11 cellular contexts compared by ENCODE assay signal in the genomic region with DNA sequence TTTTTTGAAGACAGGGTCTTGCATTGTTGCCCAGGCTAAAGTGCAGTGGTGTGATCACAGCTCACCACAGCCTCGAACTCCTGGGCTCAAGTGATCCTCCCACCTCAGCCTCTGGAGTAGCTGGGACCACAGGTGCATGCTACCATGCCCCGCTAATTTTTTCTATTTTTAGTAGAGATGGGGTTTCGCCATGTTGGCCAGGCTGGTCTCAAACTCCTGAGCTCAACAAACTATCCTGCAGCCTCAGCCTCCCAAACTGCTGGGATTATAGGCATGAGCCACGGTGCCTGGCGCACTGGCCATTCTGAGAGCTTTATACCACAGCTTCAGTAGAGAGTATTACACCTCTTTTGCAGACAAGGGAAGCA. TPM values are rescaled to one million over a fixed set of nuclear protein-coding genes. Genes with fewer than 3 reads are reported as not detected.
DNase-seq lines count a peak whose midpoint lies in the region; TF ChIP-seq lines count a peak whose summit lies in the region.
"Not testable (repeated sequence)": the region's sequence is repeated elsewhere in the genome, so short reads cannot be mapped to it uniquely, and the experiment has no call there.
"Had no signal": no experiment of that assay in that cellular context is flagged by ENCODE, and none has a peak within 500 bp of the region (broad histone marks: within the 10 kb centered on the region; RNA-seq: fewer than 3 reads in every experiment).

No MANE protein-coding gene starts in this region.

- not testable (repeated sequence) for TF ChIP-seq CTCF in PC-9 (conservative IDR thresholded peaks at IDR 0.05); brain (conservative IDR thresholded peaks at IDR 0.05); right atrium auricular region (IDR thresholded peaks at IDR 0.05); tibial artery (IDR thresholded peaks at IDR 0.05)

- POLR2A ChIA-PET in PC-9 (lab: Charles Lee; ENCODE audit: unreplicated experiment) = interaction anchor here (0.6 to 1.1 kb wide), 4 partner anchors 10 to 250 kb away, joined by 3 to 7 read pairs (median 4); a partner anchor contains a TSS

- WGBS in mesodermal cell (ENCODE audit: insufficient coverage in 2 of 2), 2 experiments = 98 to 100% methylated on average over 4 of the region's 5 CpGs
- no CpG with 5 or more reads among the region's 5 CpGs for WGBS in trophoblast cell (ENCODE audit: extremely low coverage, insufficient coverage, insufficient read length)

- not testable (repeated sequence) for H3K18ac ChIP-seq in trophoblast cell (ENCODE audit: low read length)

- not testable (repeated sequence) for H3K9me3 Mint-ChIP-seq in brain

- not testable (repeated sequence) for H3K27ac ChIP-seq in PC-9
- H3K27ac ChIP-seq in epithelial cell of prostate (peak overlapping the region; percentile 90), right atrium auricular region (peak overlapping the region; percentile 83 to 92), mesodermal cell (ENCODE audit: low read depth, low read length, severe bottlenecking) (peak overlapping the region; percentile 45), trophoblast cell (ENCODE audit: low read depth, low read length) (peak overlapping the region; percentile 78), tibial artery (peak overlapping the region; percentile 74 to 92)

- not testable (repeated sequence) for H3F3A ChIP-seq in PC-9 (ENCODE audit: insufficient read depth, low read depth)

- not testable (repeated sequence) for H3K4me3 ChIP-seq in PC-9; right atrium auricular region; mesodermal cell (ENCODE audit: extremely low read depth, insufficient read depth, low read length, poor library complexity, severe bottlenecking); trophoblast cell (ENCODE audit: low read depth, low read length); tibial artery

- intact Hi-C loops in PC-9 (cut with micrococcal nuclease; ENCODE audit: unreplicated experiment) = loop anchor here (2.0 kb wide), 2 partner anchors 72 to 144 kb away; a partner anchor contains a TSS
- intact Hi-C loops in tibial artery (cut with DNase I; ENCODE audit: low total_unique reads) = not testable (repeated sequence)

- H3K9me3 ChIP-seq in PC-9 (ENCODE audit: insufficient read depth, low read depth); right atrium auricular region; mesodermal cell (ENCODE audit: control insufficient read depth, low read length); trophoblast cell (ENCODE audit: insufficient read depth, low read depth, low read length); tibial artery: not testable (repeated sequence)

- H2BK5ac ChIP-seq in trophoblast cell (ENCODE audit: low read depth, low read length, poor library complexity) = not testable (repeated sequence)

- H3K79me2 ChIP-seq in PC-9 (ENCODE audit: low read depth); trophoblast cell (ENCODE audit: control insufficient read depth, insufficient read depth, low read length, poor library complexity): not testable (repeated sequence)

- H2BK12ac ChIP-seq in trophoblast cell (ENCODE audit: low read length) = not testable (repeated sequence)

- not testable (repeated sequence) for H3K14ac ChIP-seq in trophoblast cell (ENCODE audit: low read length)

- H3K4me2 ChIP-seq in PC-9 = 0 out of 2 replicates have a peak overlapping the region, but pooled peaks have one; percentile 4
- H3K4me2 ChIP-seq in trophoblast cell (ENCODE audit: low read length) = peak overlapping the region; percentile 8

- H4K20me1 ChIP-seq in PC-9 (ENCODE audit: insufficient read depth) = not testable (repeated sequence)

- not testable (repeated sequence) for H3K27me3 Mint-ChIP-seq in brain

- H3K4ac ChIP-seq in trophoblast cell (ENCODE audit: low read depth, low read length) = not testable (repeated sequence)

- H3K36me3 Mint-ChIP-seq in brain = peaks cover 29% of the 10 kb centered on the region

- H4K8ac ChIP-seq in trophoblast cell (ENCODE audit: low read depth, low read length) = not testable (repeated sequence)

- not testable (repeated sequence) for H3K9me2 ChIP-seq in PC-9 (ENCODE audit: insufficient read depth)

- not testable (repeated sequence) for H3K36me3 ChIP-seq in PC-9 (ENCODE audit: low read depth)
- H3K36me3 ChIP-seq in right atrium auricular region (peaks cover 45% of the 10 kb centered on the region), mesodermal cell (ENCODE audit: control insufficient read depth, insufficient read depth, low read length) (peaks cover 67% of the 10 kb centered on the region), trophoblast cell (ENCODE audit: control insufficient read depth in 1 of 2, insufficient read depth in 2 of 2, low read length in 2 of 2) (peaks cover 60 to 67% of the 10 kb centered on the region in 2 experiments), tibial artery (peaks cover 0 to 34% (median 27%) of the 10 kb centered on the region in 3 donors)

- not testable (repeated sequence) for H3K4me3 Mint-ChIP-seq in brain

- not testable (repeated sequence) for BruUV-seq in PC-9 (replicated peaks; lab: Mats Ljungman, UMichigan)

- H2BK120ac ChIP-seq in trophoblast cell (ENCODE audit: insufficient read depth, low read length, poor library complexity) = not testable (repeated sequence)

- DNase-seq in PC-9; epithelial cell of prostate (ENCODE audit: low read depth, low spot score); right atrium auricular region (ENCODE audit: low spot score); trophoblast cell: not testable (repeated sequence)
- peak in 1 of 2 donors; percentile 42 for DNase-seq in tibial artery

- not testable (repeated sequence) for H3K27me3 ChIP-seq in PC-9 (ENCODE audit: insufficient read depth, low read depth); right atrium auricular region; trophoblast cell (ENCODE audit: insufficient read depth, low read length); tibial artery

- H3K4me1 Mint-ChIP-seq in brain = peaks cover 28% of the 10 kb centered on the region

- H2AK5ac ChIP-seq in trophoblast cell (ENCODE audit: low read length) = not testable (repeated sequence)

- not testable (repeated sequence) for H4K91ac ChIP-seq in trophoblast cell (ENCODE audit: low read depth, low read length)

- not testable (repeated sequence) for H4K12ac ChIP-seq in trophoblast cell (ENCODE audit: low read depth, low read length)

- CTCF ChIA-PET in PC-9 (lab: Charles Lee) = interaction anchor here (0.6 kb wide), 1 partner anchor 125 kb away, joined by 3 read pairs; no protein-coding TSS in a partner anchor

- H3K23ac ChIP-seq in trophoblast cell (ENCODE audit: low read length) = not testable (repeated sequence)

- H3K27ac Mint-ChIP-seq in brain = peak overlapping the region in 3 of 5 experiments; percentile 75 to 93 (median 76)

- not testable (repeated sequence) for H2AFZ ChIP-seq in PC-9; trophoblast cell (ENCODE audit: insufficient read depth, low read length, poor library complexity)

- H3K4me1 ChIP-seq in PC-9 (replicated peaks; ENCODE audit: insufficient read depth); mesodermal cell (ENCODE audit: control insufficient read depth, insufficient read depth, low read length, poor library complexity, severe bottlenecking): not testable (repeated sequence)
- peaks cover 0 to 72% of the 10 kb centered on the region in 2 donors for H3K4me1 ChIP-seq in right atrium auricular region
- H3K4me1 ChIP-seq in trophoblast cell (ENCODE audit: control insufficient read depth in 1 of 2, insufficient read depth in 2 of 2, low read length in 2 of 2) = peaks cover 53 to 54% of the 10 kb centered on the region in 2 experiments
- peaks cover 0 to 61% (median 47%) of the 10 kb centered on the region in 4 donors for H3K4me1 ChIP-seq in tibial artery

- not testable (repeated sequence) for H3K9ac ChIP-seq in trophoblast cell (ENCODE audit: low read length)

- H3K79me1 ChIP-seq in trophoblast cell (ENCODE audit: low read length) = peaks cover 21% of the 10 kb centered on the region

RNA-seq across cellular contexts. Expression of a gene that starts 7.0 kb away (rescaled TPM):
- total RNA-seq in PC-9 (2021) (172 and 215 TPM in 2 replicates), right atrium auricular region (100 to 1,000 TPM in 1 of 2 donors, 10 to 100 TPM in 1; 94.0 to 146 TPM)
- polyA plus RNA-seq in brain (ENCODE audit: insufficient read depth, low read depth, low replicate concordance) = 113 TPM
- polyA plus RNA-seq in mesodermal cell (2013, experiment 1 of 2) = 292 TPM
- 250 TPM for polyA plus RNA-seq in mesodermal cell (2013, experiment 2 of 2)
- polyA plus RNA-seq in trophoblast cell (2013) = 247 and 254 TPM in 2 replicates

RNA-seq across cellular contexts. Expression of a gene that starts 9.8 kb away (rescaled TPM):
- total RNA-seq in PC-9 (2021) = 13.3 and 16.5 TPM in 2 replicates
- polyA plus RNA-seq in brain (ENCODE audit: insufficient read depth, low read depth, low replicate concordance) = 30.1 TPM
- 1 to 10 TPM; 1.2 to 3.1 TPM for total RNA-seq in right atrium auricular region
- 40.7 TPM for polyA plus RNA-seq in mesodermal cell (2013, experiment 1 of 2)
- 32.5 TPM for polyA plus RNA-seq in mesodermal cell (2013, experiment 2 of 2)
- polyA plus RNA-seq in trophoblast cell (2013) = 68.9 TPM in 2 replicates

RNA-seq across cellular contexts. Expression of a gene that starts 31.5 kb away (rescaled TPM):
- total RNA-seq in PC-9 (2021) (0.04 TPM in 1 of 2 replicates, not detected in the other), right atrium auricular region (10 to 100 TPM; 46.5 to 62.6 TPM)
- 10.7 TPM for polyA plus RNA-seq in brain (ENCODE audit: insufficient read depth, low read depth, low replicate concordance)
- 14.5 TPM for polyA plus RNA-seq in mesodermal cell (2013, experiment 1 of 2)
- 8.7 TPM for polyA plus RNA-seq in mesodermal cell (2013, experiment 2 of 2)
- 0.14 and 0.19 TPM in 2 replicates for polyA plus RNA-seq in trophoblast cell (2013)
- total RNA-seq: H4, IMR-90, NCI-H460 had no signal
- polyA plus RNA-seq: GM12878, IMR-90 had no signal

Comparison
In these comparisons a context has a peak if more than half of its experiments do, and no peak if none do; other contexts are left out.
1. RNA of a gene that starts 31.5 kb away (total RNA-seq): 46.5 to 62.6 TPM in right atrium auricular region; 0.04 TPM in PC-9; every median in the first group is over 10 times any median in the second.